Comparison of ENCODE assay signal across 8 cellular contexts in the genomic region with DNA sequence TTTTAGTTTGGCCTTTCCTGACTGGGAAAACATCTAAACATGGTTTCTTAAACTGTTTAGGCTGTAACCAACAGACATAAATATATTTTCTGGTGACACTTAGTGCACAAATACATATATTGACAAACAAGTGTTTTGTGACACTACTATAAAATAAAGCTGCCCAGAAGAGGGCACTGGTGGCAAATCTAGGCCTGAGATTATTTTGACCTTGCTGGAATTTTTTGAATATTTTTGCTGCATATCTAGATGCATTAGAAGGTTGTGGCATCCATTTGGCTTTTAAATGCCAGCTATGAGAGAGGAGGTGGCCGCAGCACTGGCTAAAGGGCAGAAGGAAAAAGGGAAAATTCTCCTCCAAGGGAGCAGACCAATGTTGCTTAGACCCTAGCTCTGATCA.
DNase-seq lines count a peak whose midpoint lies in the region; ATAC-seq and TF ChIP-seq lines count a peak whose summit lies in the region.
"Not testable (repeated sequence)": the region's sequence is repeated elsewhere in the genome, so short reads cannot be mapped to it uniquely, and the experiment has no call there.

No MANE protein-coding gene starts in this region.

- POLR2A ChIA-PET in OCI-LY7 (lab: Charles Lee) = interaction anchor here (0.7 to 0.9 kb wide), 2 partner anchors 18 to 400 kb away, joined by 3 read pairs; no protein-coding TSS in a partner anchor
- POLR2A ChIA-PET in activated CD4-positive, alpha-beta T cell treated with anti-CD3 and anti-CD28 coated beads, Interleukin-2, amount 10 ng/mL, durations not matched to agents 7 days and 5 days (lab: Charles Lee) = not testable (repeated sequence)

- H3K4me1 ChIP-seq in DND-41 (ENCODE audit: insufficient read depth, low read length) = peaks cover 13% of the 10 kb centered on the region
- peaks cover 29% of the 10 kb centered on the region for H3K4me1 ChIP-seq in OCI-LY7 (ENCODE audit: insufficient read depth, low read length, poor library complexity, severe bottlenecking)
- H3K4me1 ChIP-seq in endodermal cell (ENCODE audit: control insufficient read depth, insufficient read depth, low read length) = not testable (repeated sequence)

- H3K9me3 Mint-ChIP-seq in activated CD4-positive, alpha-beta T cell treated with anti-CD3 and anti-CD28 coated beads, Interleukin-2, amount 10 ng/mL, durations not matched to agents 7 days and 5 days; endodermal cell: not testable (repeated sequence)

- H3K27ac ChIP-seq in 22Rv1; DND-41 (ENCODE audit: low read length); OCI-LY7 (ENCODE audit: low read depth, low read length, poor library complexity, severe bottlenecking); endodermal cell (ENCODE audit: low read depth, low read length): not testable (repeated sequence)

- H3K36me3 ChIP-seq in DND-41 (ENCODE audit: insufficient read depth, low read length); OCI-LY7 (ENCODE audit: insufficient read depth, low read length); endodermal cell (ENCODE audit: control insufficient read depth, insufficient read depth, low read length): not testable (repeated sequence)

- H3K9ac ChIP-seq in DND-41 (ENCODE audit: low read depth, low read length); endodermal cell (ENCODE audit: extremely low read depth, low read length, poor library complexity, severe bottlenecking): not testable (repeated sequence)

- not testable (repeated sequence) for H3K9me2 ChIP-seq in OCI-LY7 (ENCODE audit: insufficient read depth, low read length)

- not testable (repeated sequence) for H3K4me3 ChIP-seq in DND-41 (ENCODE audit: low read depth in 1 of 2, low read length in 2 of 2); OCI-LY7 (ENCODE audit: low read depth, low read length, poor library complexity, severe bottlenecking); endodermal cell (ENCODE audit: low read length)

- peaks cover 12% of the 10 kb centered on the region for H3K36me3 Mint-ChIP-seq in activated CD4-positive, alpha-beta T cell treated with anti-CD3 and anti-CD28 coated beads, Interleukin-2, amount 10 ng/mL, durations not matched to agents 7 days and 5 days (ENCODE audit: low read depth)
- not testable (repeated sequence) for H3K36me3 Mint-ChIP-seq in endodermal cell (ENCODE audit: low read depth)

- WGBS in endodermal cell (ENCODE audit: insufficient coverage in 1 of 2, insufficient read length in 1 of 2), 2 experiments = 60% methylated on average over 1 of the region's 1 CpG; no CpG with 5 or more reads in 1 of the 2 experiments

- not testable (repeated sequence) for BruUV-seq in OCI-LY7 (replicated peaks; lab: Mats Ljungman, UMichigan)

- not testable (repeated sequence) for H2AFZ ChIP-seq in DND-41 (ENCODE audit: low read depth, low read length); OCI-LY7 (ENCODE audit: low read length)

- H3K4me2 ChIP-seq in DND-41 (ENCODE audit: insufficient read depth, low read length); OCI-LY7 (ENCODE audit: low read length): not testable (repeated sequence)

- H3K27ac Mint-ChIP-seq in activated CD4-positive, alpha-beta T cell treated with anti-CD3 and anti-CD28 coated beads, Interleukin-2, amount 10 ng/mL, durations not matched to agents 7 days and 5 days = peak overlapping the region; percentile 46
- not testable (repeated sequence) for H3K27ac Mint-ChIP-seq in endodermal cell

- H3K27me3 Mint-ChIP-seq in activated CD4-positive, alpha-beta T cell treated with anti-CD3 and anti-CD28 coated beads, Interleukin-2, amount 10 ng/mL, durations not matched to agents 7 days and 5 days; endodermal cell (ENCODE audit: insufficient read depth): not testable (repeated sequence)

- not testable (repeated sequence) for H4K20me1 ChIP-seq in DND-41 (ENCODE audit: insufficient read depth, low read length); OCI-LY7 (ENCODE audit: insufficient read depth, low read length)

- not testable (repeated sequence) for H3K79me2 ChIP-seq in DND-41 (ENCODE audit: insufficient read depth, low read length); OCI-LY7 (ENCODE audit: insufficient read depth, low read depth, low read length)

- intact Hi-C loops in OCI-LY7 (cut with micrococcal nuclease; ENCODE audit: unreplicated experiment) = loop anchor here (5.0 kb wide), 1 partner anchor 149 kb away; no protein-coding TSS in a partner anchor

- TF ChIP-seq CTCF in 22Rv1 (IDR thresholded peaks at IDR 0.05) (peak; percentile 19; the same call in 1 of the 2 replicates), DND-41 (IDR thresholded peaks at IDR 0.05; ENCODE audit: borderline replicate concordance, extremely low read depth, low read length, poor library complexity, severe bottlenecking) (peak; percentile 18), OCI-LY7 (conservative IDR thresholded peaks at IDR 0.05; ENCODE audit: low read length) (peak; percentile 65), endodermal cell (conservative IDR thresholded peaks at IDR 0.05) (peak; percentile 37)

- H3K27me3 ChIP-seq in DND-41 (ENCODE audit: insufficient read depth, low read length, poor library complexity); endodermal cell (ENCODE audit: control insufficient read depth, insufficient read depth, low read length, poor library complexity, severe bottlenecking): not testable (repeated sequence)

- peaks cover 23% of the 10 kb centered on the region for H3K4me1 Mint-ChIP-seq in activated CD4-positive, alpha-beta T cell treated with anti-CD3 and anti-CD28 coated beads, Interleukin-2, amount 10 ng/mL, durations not matched to agents 7 days and 5 days
- not testable (repeated sequence) for H3K4me1 Mint-ChIP-seq in endodermal cell

- not testable (repeated sequence) for DNase-seq in DND-41; activated CD4-positive, alpha-beta T cell treated with anti-CD3 and anti-CD28 coated beads, Interleukin-2, amount 10 ng/mL, durations not matched to agents 7 days and 5 days; endodermal cell
- peak; percentile 2 for DNase-seq in HT-29 (ENCODE audit: low spot score)
- DNase-seq in OCI-LY7 (ENCODE audit: low spot score) = peak; percentile 43
- peak; percentile 1 for DNase-seq in kidney tubule cell (ENCODE audit: low spot score)
- peak; percentile 2 for DNase-seq in superior temporal gyrus (ENCODE audit: extremely low spot score)

- not testable (repeated sequence) for H3K4me3 Mint-ChIP-seq in activated CD4-positive, alpha-beta T cell treated with anti-CD3 and anti-CD28 coated beads, Interleukin-2, amount 10 ng/mL, durations not matched to agents 7 days and 5 days; endodermal cell

- ATAC-seq in DND-41 (ENCODE audit: insufficient read depth, low read depth) = not testable (repeated sequence)

- H3K9me3 ChIP-seq in DND-41 (ENCODE audit: insufficient read depth, low read length, severe bottlenecking); OCI-LY7 (ENCODE audit: low read length); endodermal cell (ENCODE audit: control insufficient read depth, low read length): not testable (repeated sequence)

- CTCF ChIA-PET in OCI-LY7 (lab: Charles Lee; ENCODE audit: unreplicated experiment); activated CD4-positive, alpha-beta T cell treated with anti-CD3 and anti-CD28 coated beads, Interleukin-2, amount 10 ng/mL, durations not matched to agents 7 days and 5 days (lab: Charles Lee): not testable (repeated sequence)
